ENCODE assay signal across 17 cellular contexts in genomic region chr6:139242457-139243240, GRCh38.
"Had no signal": no experiment of that assay in that cellular context is flagged by ENCODE, and none has a peak within 500 bp of the region (broad histone marks: within the 10 kb centered on the region; RNA-seq: fewer than 3 reads in every experiment).

No MANE protein-coding gene starts in this region.

- DNase-seq: activated CD4-positive, alpha-beta memory T cell treated with anti-CD3 and anti-CD28 coated beads for 36 hours; activated naive CD4-positive, alpha-beta T cell treated with anti-CD3 and anti-CD28 coated beads, Interleukin-2, amount 10 ng/mL, durations not matched to agents 7 days and 5 days; activated T-cell treated with anti-CD3 and anti-CD28 coated beads, Interleukin-2, amount 50 U/mL, for 1 hour; effector CD4-positive, alpha-beta T cell; mucosa of descending colon; naive B cell; stimulated activated CD4-positive, alpha-beta T cell treated with anti-CD3 and anti-CD28 coated beads, Interleukin-2, amount 100 ng/mL, for 24 hours; SW 1271; T-helper 2 cell; trophoblast cell; WERI-Rb-1 had no signal

- H3K27ac ChIP-seq: neutrophil, parathyroid adenoma, vagina, WERI-Rb-1 had no signal

- H3K4me3 Mint-ChIP-seq: activated CD4-positive, alpha-beta memory T cell treated with anti-CD3 and anti-CD28 coated beads for 36 hours; activated naive CD4-positive, alpha-beta T cell treated with anti-CD3 and anti-CD28 coated beads, Interleukin-2, amount 10 ng/mL, durations not matched to agents 7 days and 5 days; activated T-helper 17 cell treated with anti-CD3 and anti-CD28 coated beads, Interleukin-2, amount 50 U/mL, for 72 hours; memory B cell; naive B cell; stimulated activated naive CD8-positive, alpha-beta T cell treated with anti-CD3 and anti-CD28 coated beads, Interleukin-15, Interleukin-2, amounts not matched to agents 100 ng/mL and 50 ng/mL, for 24 hours had no signal

- H3K9me3 ChIP-seq: mucosa of descending colon, neutrophil, vagina had no signal

- ATAC-seq: activated T-helper 17 cell treated with anti-CD3 and anti-CD28 coated beads, Interleukin-2, amount 50 U/mL, for 72 hours; mucosa of descending colon had no signal

- H3K36me3 Mint-ChIP-seq: activated CD4-positive, alpha-beta memory T cell treated with anti-CD3 and anti-CD28 coated beads for 36 hours had no signal

- H3K4me3 ChIP-seq: mucosa of descending colon, vagina had no signal

- H3K4me1 ChIP-seq: parathyroid adenoma, vagina had no signal

- H3K27me3 Mint-ChIP-seq: activated CD4-positive, alpha-beta memory T cell treated with anti-CD3 and anti-CD28 coated beads for 36 hours; activated T-helper 17 cell treated with anti-CD3 and anti-CD28 coated beads, Interleukin-2, amount 50 U/mL, for 72 hours; memory B cell; naive B cell; stimulated activated naive CD8-positive, alpha-beta T cell treated with anti-CD3 and anti-CD28 coated beads, Interleukin-15, Interleukin-2, amounts not matched to agents 100 ng/mL and 50 ng/mL, for 24 hours had no signal

- H3K36me3 ChIP-seq: neutrophil, vagina, WERI-Rb-1 had no signal

- H3K27me3 ChIP-seq: neutrophil, vagina had no signal

- H3K9me3 Mint-ChIP-seq: activated CD4-positive, alpha-beta memory T cell treated with anti-CD3 and anti-CD28 coated beads for 36 hours; activated naive CD4-positive, alpha-beta T cell treated with anti-CD3 and anti-CD28 coated beads, Interleukin-2, amount 10 ng/mL, durations not matched to agents 7 days and 5 days; activated T-helper 17 cell treated with anti-CD3 and anti-CD28 coated beads, Interleukin-2, amount 50 U/mL, for 72 hours; memory B cell; naive B cell; stimulated activated naive CD8-positive, alpha-beta T cell treated with anti-CD3 and anti-CD28 coated beads, Interleukin-15, Interleukin-2, amounts not matched to agents 100 ng/mL and 50 ng/mL, for 24 hours had no signal

- H3K9ac ChIP-seq: parathyroid adenoma had no signal

- H3K4me1 Mint-ChIP-seq: memory B cell, naive B cell had no signal

- H3K27ac Mint-ChIP-seq: activated CD4-positive, alpha-beta memory T cell treated with anti-CD3 and anti-CD28 coated beads for 36 hours; activated naive CD4-positive, alpha-beta T cell treated with anti-CD3 and anti-CD28 coated beads, Interleukin-2, amount 10 ng/mL, durations not matched to agents 7 days and 5 days; activated T-helper 17 cell treated with anti-CD3 and anti-CD28 coated beads, Interleukin-2, amount 50 U/mL, for 72 hours; memory B cell; stimulated activated naive CD8-positive, alpha-beta T cell treated with anti-CD3 and anti-CD28 coated beads, Interleukin-15, Interleukin-2, amounts not matched to agents 100 ng/mL and 50 ng/mL, for 24 hours had no signal
